In genomic region chr14:92726135-92726932, GRCh38 we compare ENCODE assay signal across 8 cellular contexts. TPM values are rescaled to one million over a fixed set of nuclear protein-coding genes. Genes with fewer than 3 reads are reported as not detected.
A peak's percentile ranks its signal among the peaks of the same experiment; 100 is the strongest.
DNase-seq lines count a peak whose midpoint lies in the region; ATAC-seq, FAIRE-seq and TF ChIP-seq lines count a peak whose summit lies in the region.

No MANE protein-coding gene starts in this region.

- no peak for DNase-seq in GM12892 (ENCODE audit: insufficient read length)
- peak; percentile 28 for DNase-seq in SK-MEL-5 (ENCODE audit: low read depth, low spot score)
- no peak for DNase-seq in neuronal stem cell (ENCODE audit: low spot score)
- no peak for DNase-seq in GOT3 (lab: John Stamatoyannopoulos, UW)
- DNase-seq in DMS114 treated with DMSO at 0.1 percent for 48 hours (lab: John Stamatoyannopoulos, UW; ENCODE audit: unreplicated experiment) = no peak

- no peak overlapping the region for H4K91ac ChIP-seq in neuronal stem cell (ENCODE audit: low read depth, low read length, poor library complexity)

- H3K14ac ChIP-seq in neuronal stem cell (ENCODE audit: low read length) = no peak overlapping the region

- H3K36me3 ChIP-seq in esophagus (ENCODE audit: control insufficient read depth in 2 of 2, insufficient read depth in 2 of 2, low read length in 1 of 2) = peaks cover 0 to 2% of the 10 kb centered on the region in 2 donors
- peaks cover 7 to 17% of the 10 kb centered on the region in 2 donors for H3K36me3 ChIP-seq in neuronal stem cell (replicated peaks in 1 of 2; ENCODE audit: control insufficient read depth in 2 of 2, insufficient read depth in 2 of 2, low read length in 2 of 2)

- H3K4me1 ChIP-seq in esophagus (ENCODE audit: control insufficient read depth in 2 of 2, insufficient read depth in 2 of 2, low read length in 1 of 2) (peaks cover 4% of the 10 kb centered on the region in 2 donors), neuronal stem cell (ENCODE audit: control insufficient read depth in 2 of 2, insufficient read depth in 1 of 2, low read depth in 1 of 2, low read length in 2 of 2) (peaks cover 0 to 4% of the 10 kb centered on the region in 2 donors)

- H2BK12ac ChIP-seq in neuronal stem cell (ENCODE audit: low read length) = no peak overlapping the region

- ATAC-seq in HG03521 (IDR thresholded peaks at IDR 0.05; ENCODE audit: unreplicated experiment) (no peak), HG02970 (IDR thresholded peaks at IDR 0.05; ENCODE audit: low FRiP score, unreplicated experiment) (no peak)

- H3K4me2 ChIP-seq in neuronal stem cell (ENCODE audit: insufficient read depth, low read length, poor library complexity, severe bottlenecking) = no peak overlapping the region

- H3K79me1 ChIP-seq in neuronal stem cell (ENCODE audit: low read depth, low read length) = peaks cover 2% of the 10 kb centered on the region

- H3K9me3 ChIP-seq in esophagus (ENCODE audit: control insufficient read depth in 2 of 2, insufficient read depth in 1 of 2, low read depth in 1 of 2, low read length in 1 of 2) (no peaks in the 10 kb centered on the region), neuronal stem cell (replicated peaks in 1 of 2; ENCODE audit: control insufficient read depth in 2 of 2, insufficient read depth in 1 of 2, low read depth in 1 of 2, low read length in 2 of 2) (peaks cover 2 to 6% of the 10 kb centered on the region in 2 donors)

- H3K23ac ChIP-seq in neuronal stem cell (ENCODE audit: low read depth, low read length, poor library complexity) = peak overlapping the region; percentile 77

- no peak overlapping the region for H2BK5ac ChIP-seq in neuronal stem cell (ENCODE audit: low read length)

- H2BK120ac ChIP-seq in neuronal stem cell (ENCODE audit: low read depth, low read length) = peak overlapping the region; percentile 83

- no peak for FAIRE-seq in GM12892 (lab: Jason Lieb, UNC)

- H3K27me3 ChIP-seq in esophagus (ENCODE audit: control insufficient read depth in 1 of 2, insufficient read depth in 2 of 2, low read length in 2 of 2) (no peaks in the 10 kb centered on the region), neuronal stem cell (ENCODE audit: control insufficient read depth in 3 of 3, insufficient read depth in 3 of 3, low read depth in 1 of 3, low read length in 3 of 3) (no peaks in the 10 kb centered on the region)

- no peak overlapping the region for H2BK15ac ChIP-seq in neuronal stem cell (ENCODE audit: low read length)

- H3K4ac ChIP-seq in neuronal stem cell (ENCODE audit: low read length) = peak overlapping the region; percentile 19

- H4K8ac ChIP-seq in neuronal stem cell (ENCODE audit: low read depth, low read length) = no peak overlapping the region

- no peak overlapping the region for H2AK5ac ChIP-seq in neuronal stem cell (ENCODE audit: low read depth, low read length)

- H3K9ac ChIP-seq in neuronal stem cell (ENCODE audit: low read depth, low read length, poor library complexity) = peak overlapping the region; percentile 30

- peak overlapping the region; percentile 36 to 85 for H3K27ac ChIP-seq in esophagus (ENCODE audit: low read depth in 2 of 2, low read length in 1 of 2)
- H3K27ac ChIP-seq in neuronal stem cell (replicated peaks; ENCODE audit: low read length) = no peak overlapping the region

- 70 to 72% methylated on average over 12 of the region's 12 CpGs for WGBS in esophagus, 2 donors
- no CpG with 5 or more reads among the region's 12 CpGs for WGBS in neuronal stem cell (ENCODE audit: extremely low coverage in 2 of 2, insufficient read length in 2 of 2, insufficient replicate concordance in 1 of 2), 2 donors

- H2AFZ ChIP-seq in neuronal stem cell (ENCODE audit: low read length) = no peak overlapping the region

- H3K4me3 ChIP-seq in esophagus (ENCODE audit: low read depth in 1 of 2, low read length in 2 of 2) (no peak overlapping the region), neuronal stem cell (ENCODE audit: low read length in 2 of 2) (no peak overlapping the region)

- no peak overlapping the region for H3K18ac ChIP-seq in neuronal stem cell (ENCODE audit: low read length)

- 0 out of 2 replicates have a peak, but pooled peaks have one; percentile 11 for TF ChIP-seq POLR2A in GM12892 (IDR thresholded peaks at IDR 0.05; ENCODE audit: low read depth, low read length)

- in situ Hi-C loops in SK-MEL-5 (cut with HindIII; ENCODE audit: low pct_unique_long_range_greater_than_20kb, low sequenced_read_pairs) = no loop called here

RNA-seq across cellular contexts. Expression of gene LGMN, which starts 22.1 kb away (rescaled TPM):
- polyA plus RNA-seq in GM12892 (2012; ENCODE audit: missing spikeins) = 265 TPM
- total RNA-seq in SK-MEL-5 (2014; rRNA removed; shearing (Covaris generic)) = 94.2 and 105 TPM in 2 replicates
- 134 and 153 TPM in 2 replicates for polyA plus RNA-seq in SK-MEL-5 (2015; cell fraction: cytosol; rRNA removed)
- 33.0 and 34.1 TPM in 2 replicates for polyA plus RNA-seq in SK-MEL-5 (2015; cell fraction: nucleus; rRNA removed)
- 10 to 100 TPM; 39.0 to 49.9 TPM for polyA plus RNA-seq in esophagus
- polyA plus RNA-seq in neuronal stem cell (2013, experiment 1 of 2) = 58.1 TPM
- polyA plus RNA-seq in neuronal stem cell (2013, experiment 2 of 2) = 57.3 TPM
